In the genomic region with DNA sequence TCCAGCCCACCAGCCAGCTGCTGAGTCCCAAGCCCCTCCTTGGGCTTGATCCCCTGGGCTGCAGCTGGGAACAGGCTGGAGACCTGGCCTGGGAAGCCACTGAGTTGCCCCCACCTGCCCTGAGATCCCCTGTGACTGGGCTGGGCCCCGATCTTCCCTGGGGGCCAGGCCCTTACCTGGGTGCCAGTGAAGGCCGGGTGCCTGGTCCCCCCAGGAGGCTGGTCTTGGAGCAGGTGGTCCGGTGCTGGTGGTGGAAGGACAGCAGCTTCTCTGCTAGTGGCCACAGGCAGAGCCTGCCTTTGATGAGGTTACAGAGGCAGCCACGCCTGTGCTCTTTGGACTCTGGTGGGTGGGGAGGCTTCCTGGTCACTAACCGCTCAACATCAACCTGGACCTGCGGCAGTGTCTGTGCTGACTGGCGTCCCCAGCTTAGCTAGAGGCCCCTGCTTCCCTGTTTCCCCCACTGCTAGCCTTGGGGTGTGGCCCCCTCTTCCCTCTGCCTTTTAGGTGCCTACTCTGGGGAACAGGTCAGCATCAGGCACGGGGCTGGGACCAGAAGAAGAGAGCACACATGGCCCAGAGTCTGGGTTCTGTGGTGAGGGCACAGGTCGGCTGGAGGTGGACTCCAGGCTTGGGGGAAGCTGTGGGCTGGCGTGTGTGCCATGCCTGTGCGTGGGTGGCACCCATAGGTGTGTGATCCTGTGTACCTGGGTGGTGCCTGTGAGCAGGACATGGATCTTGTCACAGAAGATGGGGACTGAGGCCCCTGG, we compare ENCODE assay signal across 1 cellular context.
A peak's percentile ranks its signal among the peaks of the same experiment; 100 is the strongest.
TF ChIP-seq lines count a peak whose summit lies in the region.

A gene with protein sequence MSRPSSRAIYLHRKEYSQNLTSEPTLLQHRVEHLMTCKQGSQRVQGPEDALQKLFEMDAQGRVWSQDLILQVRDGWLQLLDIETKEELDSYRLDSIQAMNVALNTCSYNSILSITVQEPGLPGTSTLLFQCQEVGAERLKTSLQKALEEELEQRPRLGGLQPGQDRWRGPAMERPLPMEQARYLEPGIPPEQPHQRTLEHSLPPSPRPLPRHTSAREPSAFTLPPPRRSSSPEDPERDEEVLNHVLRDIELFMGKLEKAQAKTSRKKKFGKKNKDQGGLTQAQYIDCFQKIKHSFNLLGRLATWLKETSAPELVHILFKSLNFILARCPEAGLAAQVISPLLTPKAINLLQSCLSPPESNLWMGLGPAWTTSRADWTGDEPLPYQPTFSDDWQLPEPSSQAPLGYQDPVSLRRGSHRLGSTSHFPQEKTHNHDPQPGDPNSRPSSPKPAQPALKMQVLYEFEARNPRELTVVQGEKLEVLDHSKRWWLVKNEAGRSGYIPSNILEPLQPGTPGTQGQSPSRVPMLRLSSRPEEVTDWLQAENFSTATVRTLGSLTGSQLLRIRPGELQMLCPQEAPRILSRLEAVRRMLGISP (minus strand): TSS at position 278 of the 770 bp plus-strand sequence. CDS start 2,174 bp downstream, outside the sequence.

TF ChIP-seq in HepG2, 621 proteins besides CTCF, POLR2A, EP300 and RAD21 (continued from another document and continues in another):
- TF ChIP-seq, protein P1, sequence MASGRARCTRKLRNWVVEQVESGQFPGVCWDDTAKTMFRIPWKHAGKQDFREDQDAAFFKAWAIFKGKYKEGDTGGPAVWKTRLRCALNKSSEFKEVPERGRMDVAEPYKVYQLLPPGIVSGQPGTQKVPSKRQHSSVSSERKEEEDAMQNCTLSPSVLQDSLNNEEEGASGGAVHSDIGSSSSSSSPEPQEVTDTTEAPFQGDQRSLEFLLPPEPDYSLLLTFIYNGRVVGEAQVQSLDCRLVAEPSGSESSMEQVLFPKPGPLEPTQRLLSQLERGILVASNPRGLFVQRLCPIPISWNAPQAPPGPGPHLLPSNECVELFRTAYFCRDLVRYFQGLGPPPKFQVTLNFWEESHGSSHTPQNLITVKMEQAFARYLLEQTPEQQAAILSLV (CRISPR knock-in tag; IDR thresholded peaks at IDR 0.05; ENCODE audit: borderline replicate concordance): 0 out of 2 replicates have a peak, but pooled peaks have one; percentile 69
- TF ChIP-seq ZNF274 (CRISPR knock-in tag; IDR thresholded peaks at IDR 0.05): peak; percentile 65; the same call in 1 of the 2 replicates
- TF ChIP-seq PLRG1 (conservative IDR thresholded peaks at IDR 0.05): no peak
- TF ChIP-seq, protein P2, sequence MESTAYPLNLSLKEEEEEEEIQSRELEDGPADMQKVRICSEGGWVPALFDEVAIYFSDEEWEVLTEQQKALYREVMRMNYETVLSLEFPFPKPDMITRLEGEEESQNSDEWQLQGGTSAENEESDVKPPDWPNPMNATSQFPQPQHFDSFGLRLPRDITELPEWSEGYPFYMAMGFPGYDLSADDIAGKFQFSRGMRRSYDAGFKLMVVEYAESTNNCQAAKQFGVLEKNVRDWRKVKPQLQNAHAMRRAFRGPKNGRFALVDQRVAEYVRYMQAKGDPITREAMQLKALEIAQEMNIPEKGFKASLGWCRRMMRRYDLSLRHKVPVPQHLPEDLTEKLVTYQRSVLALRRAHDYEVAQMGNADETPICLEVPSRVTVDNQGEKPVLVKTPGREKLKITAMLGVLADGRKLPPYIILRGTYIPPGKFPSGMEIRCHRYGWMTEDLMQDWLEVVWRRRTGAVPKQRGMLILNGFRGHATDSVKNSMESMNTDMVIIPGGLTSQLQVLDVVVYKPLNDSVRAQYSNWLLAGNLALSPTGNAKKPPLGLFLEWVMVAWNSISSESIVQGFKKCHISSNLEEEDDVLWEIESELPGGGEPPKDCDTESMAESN (CRISPR knock-in tag; conservative IDR thresholded peaks at IDR 0.05): peak; percentile 80; the same call in 1 of the 2 replicates
- TF ChIP-seq GTF3A (CRISPR knock-in tag; conservative IDR thresholded peaks at IDR 0.05): no peak
- peak; percentile 88 for TF ChIP-seq ZNF331 (CRISPR knock-in tag; IDR thresholded peaks at IDR 0.05)
- TF ChIP-seq BHLHE40 (IDR thresholded peaks at IDR 0.05; ENCODE audit: low read length): no peak
- 0 out of 2 replicates have a peak, but pooled peaks have one; percentile 43 for TF ChIP-seq ATF7-NPFF (CRISPR knock-in tag; IDR thresholded peaks at IDR 0.05; ENCODE audit: low read depth)
- no peak; the same call in none of the 2 replicates for TF ChIP-seq ZNF614 (CRISPR knock-in tag; IDR thresholded peaks at IDR 0.05; ENCODE audit: borderline replicate concordance)
- TF ChIP-seq, protein P3, sequence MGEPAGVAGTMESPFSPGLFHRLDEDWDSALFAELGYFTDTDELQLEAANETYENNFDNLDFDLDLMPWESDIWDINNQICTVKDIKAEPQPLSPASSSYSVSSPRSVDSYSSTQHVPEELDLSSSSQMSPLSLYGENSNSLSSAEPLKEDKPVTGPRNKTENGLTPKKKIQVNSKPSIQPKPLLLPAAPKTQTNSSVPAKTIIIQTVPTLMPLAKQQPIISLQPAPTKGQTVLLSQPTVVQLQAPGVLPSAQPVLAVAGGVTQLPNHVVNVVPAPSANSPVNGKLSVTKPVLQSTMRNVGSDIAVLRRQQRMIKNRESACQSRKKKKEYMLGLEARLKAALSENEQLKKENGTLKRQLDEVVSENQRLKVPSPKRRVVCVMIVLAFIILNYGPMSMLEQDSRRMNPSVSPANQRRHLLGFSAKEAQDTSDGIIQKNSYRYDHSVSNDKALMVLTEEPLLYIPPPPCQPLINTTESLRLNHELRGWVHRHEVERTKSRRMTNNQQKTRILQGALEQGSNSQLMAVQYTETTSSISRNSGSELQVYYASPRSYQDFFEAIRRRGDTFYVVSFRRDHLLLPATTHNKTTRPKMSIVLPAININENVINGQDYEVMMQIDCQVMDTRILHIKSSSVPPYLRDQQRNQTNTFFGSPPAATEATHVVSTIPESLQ (CRISPR knock-in tag; conservative IDR thresholded peaks at IDR 0.05): 0 out of 2 replicates have a peak, but pooled peaks have one; percentile 38
- TF ChIP-seq, protein P4, sequence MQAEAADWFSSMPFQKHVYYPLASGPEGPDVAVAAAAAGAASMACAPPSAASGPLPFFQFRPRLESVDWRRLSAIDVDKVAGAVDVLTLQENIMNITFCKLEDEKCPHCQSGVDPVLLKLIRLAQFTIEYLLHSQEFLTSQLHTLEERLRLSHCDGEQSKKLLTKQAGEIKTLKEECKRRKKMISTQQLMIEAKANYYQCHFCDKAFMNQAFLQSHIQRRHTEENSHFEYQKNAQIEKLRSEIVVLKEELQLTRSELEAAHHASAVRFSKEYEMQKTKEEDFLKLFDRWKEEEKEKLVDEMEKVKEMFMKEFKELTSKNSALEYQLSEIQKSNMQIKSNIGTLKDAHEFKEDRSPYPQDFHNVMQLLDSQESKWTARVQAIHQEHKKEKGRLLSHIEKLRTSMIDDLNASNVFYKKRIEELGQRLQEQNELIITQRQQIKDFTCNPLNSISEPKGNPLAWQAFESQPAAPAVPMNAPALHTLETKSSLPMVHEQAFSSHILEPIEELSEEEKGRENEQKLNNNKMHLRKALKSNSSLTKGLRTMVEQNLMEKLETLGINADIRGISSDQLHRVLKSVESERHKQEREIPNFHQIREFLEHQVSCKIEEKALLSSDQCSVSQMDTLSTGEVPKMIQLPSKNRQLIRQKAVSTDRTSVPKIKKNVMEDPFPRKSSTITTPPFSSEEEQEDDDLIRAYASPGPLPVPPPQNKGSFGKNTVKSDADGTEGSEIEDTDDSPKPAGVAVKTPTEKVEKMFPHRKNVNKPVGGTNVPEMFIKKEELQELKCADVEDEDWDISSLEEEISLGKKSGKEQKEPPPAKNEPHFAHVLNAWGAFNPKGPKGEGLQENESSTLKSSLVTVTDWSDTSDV (CRISPR knock-in tag; IDR thresholded peaks at IDR 0.05): no peak
- TF ChIP-seq, protein P5, sequence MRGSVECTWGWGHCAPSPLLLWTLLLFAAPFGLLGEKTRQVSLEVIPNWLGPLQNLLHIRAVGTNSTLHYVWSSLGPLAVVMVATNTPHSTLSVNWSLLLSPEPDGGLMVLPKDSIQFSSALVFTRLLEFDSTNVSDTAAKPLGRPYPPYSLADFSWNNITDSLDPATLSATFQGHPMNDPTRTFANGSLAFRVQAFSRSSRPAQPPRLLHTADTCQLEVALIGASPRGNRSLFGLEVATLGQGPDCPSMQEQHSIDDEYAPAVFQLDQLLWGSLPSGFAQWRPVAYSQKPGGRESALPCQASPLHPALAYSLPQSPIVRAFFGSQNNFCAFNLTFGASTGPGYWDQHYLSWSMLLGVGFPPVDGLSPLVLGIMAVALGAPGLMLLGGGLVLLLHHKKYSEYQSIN (CRISPR knock-in tag; IDR thresholded peaks at IDR 0.05; ENCODE audit: borderline replicate concordance): no peak
- TF ChIP-seq, protein P6, sequence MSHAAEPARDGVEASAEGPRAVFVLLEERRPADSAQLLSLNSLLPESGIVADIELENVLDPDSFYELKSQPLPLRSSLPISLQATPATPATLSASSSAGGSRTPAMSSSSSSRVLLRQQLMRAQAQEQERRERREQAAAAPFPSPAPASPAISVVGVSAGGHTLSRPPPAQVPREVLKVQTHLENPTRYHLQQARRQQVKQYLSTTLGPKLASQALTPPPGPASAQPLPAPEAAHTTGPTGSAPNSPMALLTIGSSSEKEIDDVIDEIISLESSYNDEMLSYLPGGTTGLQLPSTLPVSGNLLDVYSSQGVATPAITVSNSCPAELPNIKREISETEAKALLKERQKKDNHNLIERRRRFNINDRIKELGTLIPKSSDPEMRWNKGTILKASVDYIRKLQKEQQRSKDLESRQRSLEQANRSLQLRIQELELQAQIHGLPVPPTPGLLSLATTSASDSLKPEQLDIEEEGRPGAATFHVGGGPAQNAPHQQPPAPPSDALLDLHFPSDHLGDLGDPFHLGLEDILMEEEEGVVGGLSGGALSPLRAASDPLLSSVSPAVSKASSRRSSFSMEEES (CRISPR knock-in tag; IDR thresholded peaks at IDR 0.05): peak; percentile 75; the same call in 1 of the 2 replicates
- peak; percentile 87 for TF ChIP-seq XRCC5 (optimal IDR thresholded peaks at IDR 0.05; ENCODE audit: low read length)
- peak; percentile 40; the same call in 1 of the 2 replicates for TF ChIP-seq ZNF556 (CRISPR knock-in tag; IDR thresholded peaks at IDR 0.05; ENCODE audit: borderline replicate concordance)
- TF ChIP-seq, protein P7, sequence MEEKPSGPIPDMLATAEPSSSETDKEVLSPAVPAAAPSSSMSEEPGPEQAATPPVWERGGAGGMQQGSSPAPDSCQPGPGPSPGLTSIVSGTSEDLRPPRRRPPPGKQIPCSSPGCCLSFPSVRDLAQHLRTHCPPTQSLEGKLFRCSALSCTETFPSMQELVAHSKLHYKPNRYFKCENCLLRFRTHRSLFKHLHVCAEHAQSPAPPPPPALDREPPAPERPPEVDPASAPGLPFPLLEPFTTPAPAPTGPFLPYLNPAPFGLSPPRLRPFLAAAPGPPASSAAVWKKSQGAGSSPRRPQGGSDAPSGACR (CRISPR knock-in tag; IDR thresholded peaks at IDR 0.05): peak; percentile 65; the same call in 1 of the 2 replicates
- no peak for TF ChIP-seq MATR3 (CRISPR knock-in tag; IDR thresholded peaks at IDR 0.05)
- TF ChIP-seq ETV6 (CRISPR knock-in tag; conservative IDR thresholded peaks at IDR 0.05): no peak
- TF ChIP-seq, protein P8, sequence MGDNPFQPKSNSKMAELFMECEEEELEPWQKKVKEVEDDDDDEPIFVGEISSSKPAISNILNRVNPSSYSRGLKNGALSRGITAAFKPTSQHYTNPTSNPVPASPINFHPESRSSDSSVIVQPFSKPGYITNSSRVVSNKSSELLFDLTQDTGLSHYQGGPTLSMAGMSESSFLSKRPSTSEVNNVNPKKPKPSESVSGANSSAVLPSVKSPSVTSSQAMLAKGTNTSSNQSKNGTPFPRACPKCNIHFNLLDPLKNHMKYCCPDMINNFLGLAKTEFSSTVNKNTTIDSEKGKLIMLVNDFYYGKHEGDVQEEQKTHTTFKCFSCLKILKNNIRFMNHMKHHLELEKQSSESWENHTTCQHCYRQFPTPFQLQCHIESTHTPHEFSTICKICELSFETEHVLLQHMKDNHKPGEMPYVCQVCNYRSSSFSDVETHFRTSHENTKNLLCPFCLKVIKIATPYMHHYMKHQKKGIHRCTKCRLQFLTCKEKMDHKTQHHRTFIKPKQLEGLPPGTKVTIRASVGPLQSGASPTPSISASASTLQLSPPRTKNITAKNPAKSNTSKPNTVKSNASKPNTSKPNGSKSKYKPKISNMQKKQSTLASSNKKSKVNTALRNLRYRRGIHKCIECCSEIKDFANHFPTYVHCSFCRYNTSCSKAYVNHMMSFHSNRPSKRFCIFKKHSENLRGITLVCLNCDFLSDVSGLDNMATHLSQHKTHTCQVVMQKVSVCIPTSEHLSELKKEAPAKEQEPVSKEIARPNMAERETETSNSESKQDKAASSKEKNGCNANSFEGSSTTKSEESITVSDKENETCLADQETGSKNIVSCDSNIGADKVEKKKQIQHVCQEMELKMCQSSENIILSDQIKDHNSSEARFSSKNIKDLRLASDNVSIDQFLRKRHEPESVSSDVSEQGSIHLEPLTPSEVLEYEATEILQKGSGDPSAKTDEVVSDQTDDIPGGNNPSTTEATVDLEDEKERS (CRISPR knock-in tag; IDR thresholded peaks at IDR 0.05): peak; percentile 72; the same call in 1 of the 2 replicates
- TF ChIP-seq, protein P9, sequence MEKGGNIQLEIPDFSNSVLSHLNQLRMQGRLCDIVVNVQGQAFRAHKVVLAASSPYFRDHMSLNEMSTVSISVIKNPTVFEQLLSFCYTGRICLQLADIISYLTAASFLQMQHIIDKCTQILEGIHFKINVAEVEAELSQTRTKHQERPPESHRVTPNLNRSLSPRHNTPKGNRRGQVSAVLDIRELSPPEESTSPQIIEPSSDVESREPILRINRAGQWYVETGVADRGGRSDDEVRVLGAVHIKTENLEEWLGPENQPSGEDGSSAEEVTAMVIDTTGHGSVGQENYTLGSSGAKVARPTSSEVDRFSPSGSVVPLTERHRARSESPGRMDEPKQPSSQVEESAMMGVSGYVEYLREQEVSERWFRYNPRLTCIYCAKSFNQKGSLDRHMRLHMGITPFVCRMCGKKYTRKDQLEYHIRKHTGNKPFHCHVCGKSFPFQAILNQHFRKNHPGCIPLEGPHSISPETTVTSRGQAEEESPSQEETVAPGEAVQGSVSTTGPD (CRISPR knock-in tag; IDR thresholded peaks at IDR 0.05): 0 out of 2 replicates have a peak, but pooled peaks have one; percentile 48
- TF ChIP-seq, protein P10, sequence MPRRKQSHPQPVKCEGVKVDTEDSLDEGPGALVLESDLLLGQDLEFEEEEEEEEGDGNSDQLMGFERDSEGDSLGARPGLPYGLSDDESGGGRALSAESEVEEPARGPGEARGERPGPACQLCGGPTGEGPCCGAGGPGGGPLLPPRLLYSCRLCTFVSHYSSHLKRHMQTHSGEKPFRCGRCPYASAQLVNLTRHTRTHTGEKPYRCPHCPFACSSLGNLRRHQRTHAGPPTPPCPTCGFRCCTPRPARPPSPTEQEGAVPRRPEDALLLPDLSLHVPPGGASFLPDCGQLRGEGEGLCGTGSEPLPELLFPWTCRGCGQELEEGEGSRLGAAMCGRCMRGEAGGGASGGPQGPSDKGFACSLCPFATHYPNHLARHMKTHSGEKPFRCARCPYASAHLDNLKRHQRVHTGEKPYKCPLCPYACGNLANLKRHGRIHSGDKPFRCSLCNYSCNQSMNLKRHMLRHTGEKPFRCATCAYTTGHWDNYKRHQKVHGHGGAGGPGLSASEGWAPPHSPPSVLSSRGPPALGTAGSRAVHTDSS (CRISPR knock-in tag; conservative IDR thresholded peaks at IDR 0.05): no peak
- peak; percentile 44; the same call in 1 of the 2 replicates for TF ChIP-seq ZNF547 (CRISPR knock-in tag; IDR thresholded peaks at IDR 0.05)
- peak; percentile 59; the same call in 1 of the 2 replicates for TF ChIP-seq GZF1 (CRISPR knock-in tag; IDR thresholded peaks at IDR 0.05)
- peak; percentile 86 for TF ChIP-seq SALL1 (CRISPR knock-in tag; IDR thresholded peaks at IDR 0.05)
- peak; percentile 81 for TF ChIP-seq MED1 (CRISPR knock-in tag; IDR thresholded peaks at IDR 0.05)
- no peak; the same call in 1 of the 2 replicates for TF ChIP-seq SAFB2 (CRISPR knock-in tag; IDR thresholded peaks at IDR 0.05; ENCODE audit: borderline replicate concordance, low read depth)
